In genomic region chr2:189276277-189276676, GRCh38 we compare ENCODE assay signal across 15 cellular contexts.
A peak's percentile ranks its signal among the peaks of the same experiment; 100 is the strongest.
DNase-seq lines count a peak whose midpoint lies in the region; ATAC-seq, FAIRE-seq and TF ChIP-seq lines count a peak whose summit lies in the region.
"Had no signal": no experiment of that assay in that cellular context is flagged by ENCODE, and none has a peak within 500 bp of the region (broad histone marks: within the 10 kb centered on the region; RNA-seq: fewer than 3 reads in every experiment).

No MANE protein-coding gene starts in this region.

- H3K27ac ChIP-seq in HepG2 (ENCODE audit: extremely low read length, insufficient read depth, low read length) (no peak overlapping the region), right lobe of liver (no peak overlapping the region)
- H3K27ac ChIP-seq: spleen had no signal

- H3K9me3 ChIP-seq in HepG2 (ENCODE audit: low read length) (no peaks in the 10 kb centered on the region), right lobe of liver (no peaks in the 10 kb centered on the region)

- CTCF ChIA-PET in HepG2 (lab: Yijun Ruan, JAX; ENCODE audit: low intra/inter-chr PET ratio, low total read pairs), result no interaction called here

- TF ChIP-seq EP300 in HepG2 (IDR thresholded peaks at IDR 0.05; ENCODE audit: low read depth in 2 of 2, low read length in 2 of 2) (no peak), HepG2 (CRISPR knock-in tag; IDR thresholded peaks at IDR 0.05; ENCODE audit: borderline replicate concordance) (no peak)

- H3K4me2 ChIP-seq in HepG2 (ENCODE audit: low read depth, low read length), result no peak overlapping the region

- H2AFZ ChIP-seq in HepG2 (ENCODE audit: low read length), result no peak overlapping the region

- no peaks in the 10 kb centered on the region for H3K27me3 ChIP-seq in HepG2 (ENCODE audit: control insufficient read depth in 1 of 2, insufficient read depth in 2 of 2, low read length in 2 of 2)
- H3K27me3 ChIP-seq in right lobe of liver, result no peaks in the 10 kb centered on the region
- H3K27me3 ChIP-seq: spleen had no signal

- TF ChIP-seq CTCF in HepG2 (CRISPR knock-in tag; IDR thresholded peaks at IDR 0.05), result no peak
- TF ChIP-seq CTCF in right lobe of liver (IDR thresholded peaks at IDR 0.05), result no peak
- TF ChIP-seq CTCF in fibroblast of pulmonary artery (IDR thresholded peaks at IDR 0.05; ENCODE audit: low read length, missing control alignments), result no peak

- no peak for TF ChIP-seq RAD21 in HepG2 (CRISPR knock-in tag; IDR thresholded peaks at IDR 0.05)

- H3K36me3 ChIP-seq in HepG2 (replicated peaks in 1 of 2; ENCODE audit: control insufficient read depth in 1 of 2, insufficient read depth in 2 of 2, low read length in 2 of 2) (no peaks in the 10 kb centered on the region), right lobe of liver (no peaks in the 10 kb centered on the region)
- H3K36me3 ChIP-seq: spleen had no signal

- H3K79me2 ChIP-seq in HepG2 (ENCODE audit: insufficient read depth, low read length), result no peaks in the 10 kb centered on the region

- DNase-seq in HepG2 (ENCODE audit: low spot score), result no peak
- DNase-seq in right lobe of liver, result no peak
- peak; percentile 96 for DNase-seq in fibroblast of pulmonary artery (ENCODE audit: low read depth)
- DNase-seq in superior temporal gyrus (ENCODE audit: extremely low spot score), result peak; percentile 59
- no peak for DNase-seq in activated CD4-positive, alpha-beta T cell treated with anti-CD3 and anti-CD28 coated beads for 48 hours
- no peak for DNase-seq in nucleus accumbens (lab: John Stamatoyannopoulos, UW)
- no peak for DNase-seq in cerebellum (ENCODE audit: low spot score)
- DNase-seq: activated CD4-positive, alpha-beta memory T cell treated with anti-CD3 and anti-CD28 coated beads for 36 hours; activated effector memory CD4-positive, alpha-beta T cell treated with anti-CD3 and anti-CD28 coated beads, Interleukin-2, amount 50 U/mL, for 16 hours; DND-41; KBM-7; nephron progenitor cell; spleen had no signal

- H4K20me1 ChIP-seq in HepG2 (ENCODE audit: insufficient read depth, low read length), result no peaks in the 10 kb centered on the region

- FAIRE-seq in HepG2 (lab: Jason Lieb, UNC), result no peak
- FAIRE-seq: urothelium cell line had no signal

- WGBS in HepG2 (ENCODE audit: low lambda C conversion rate), result 4% methylated on average over 2 of the region's 2 CpGs
- 68% methylated on average over 2 of the region's 2 CpGs for WGBS in right lobe of liver (ENCODE audit: insufficient coverage, low coverage, low lambda C conversion rate, missing lambda C conversion rate)

- BruUV-seq in HepG2 (replicated peaks; lab: Mats Ljungman, UMichigan), result no TSS peak

- ATAC-seq in HepG2, result no peak
- no peak for ATAC-seq in right lobe of liver
- peak; percentile 92 for ATAC-seq in SK-N-SH treated with all-trans-retinoic acid at 6 μM for 48 hours

- no peaks in the 10 kb centered on the region for H3K4me1 ChIP-seq in HepG2 (ENCODE audit: insufficient read depth, low read length)
- no peaks in the 10 kb centered on the region for H3K4me1 ChIP-seq in right lobe of liver
- H3K4me1 ChIP-seq: spleen had no signal

- TF ChIP-seq POLR2A in HepG2 (IDR thresholded peaks at IDR 0.05; ENCODE audit: insufficient read depth in 1 of 2, low read depth in 2 of 2, low read length in 2 of 2) (no peak), right lobe of liver (IDR thresholded peaks at IDR 0.05) (no peak)

- H3K4me3 ChIP-seq in HepG2 (replicated peaks in 1 of 3; ENCODE audit: insufficient read depth in 1 of 3, low read depth in 2 of 3, low read length in 3 of 3) (no peak overlapping the region), right lobe of liver (no peak overlapping the region), fibroblast of pulmonary artery (replicated peaks; ENCODE audit: low read depth, low read length) (no peak overlapping the region)
- H3K4me3 ChIP-seq: spleen had no signal

- intact Hi-C loops in HepG2 (cut with micrococcal nuclease; ENCODE audit: unreplicated experiment), result no loop called here
- intact Hi-C loops in right lobe of liver (cut with DNase I), result no loop called here

- POLR2A ChIA-PET in HepG2 (lab: Yijun Ruan, JAX), result no interaction called here

- in situ Hi-C loops in HepG2 (cut with HindIII; ENCODE audit: extremely low pct_ligation_motif_present, low pct_unique_long_range_greater_than_20kb), result no loop called here

- H3K9ac ChIP-seq in HepG2 (ENCODE audit: insufficient read depth, low read depth, low read length), result no peak overlapping the region

TF ChIP-seq in HepG2, 621 proteins besides CTCF, POLR2A, EP300 and RAD21:
- TF ChIP-seq ZNF160 (CRISPR knock-in tag; IDR thresholded peaks at IDR 0.05) (no peak), SP2 (CRISPR knock-in tag; IDR thresholded peaks at IDR 0.05) (no peak), CEBPB (IDR thresholded peaks at IDR 0.05; ENCODE audit: borderline replicate concordance, low read depth, low read length) (peak; percentile 47; the same call in 1 of the 2 replicates)

TF ChIP-seq in SK-N-SH treated with all-trans-retinoic acid at 6 μM for 48 hours, 23 proteins besides CTCF, POLR2A, EP300 and RAD21:
- TF ChIP-seq ISL1 (CRISPR knock-in tag; IDR thresholded peaks at IDR 0.05) (peak; percentile 52; the same call in 1 of the 2 replicates), GLIS3 (CRISPR knock-in tag; IDR thresholded peaks at IDR 0.05) (no peak)

Comparison
In these comparisons a context has a peak if more than half of its experiments do, and no peak if none do; other contexts are left out.
1. DNase-seq: peak in fibroblast of pulmonary artery (single experiment) and superior temporal gyrus (single experiment); none in HepG2 (single experiment), right lobe of liver (0 of 3), activated CD4-positive, alpha-beta T cell treated with anti-CD3 and anti-CD28 coated beads for 48 hours (single experiment), nucleus accumbens (0 of 56) and cerebellum (single experiment).